In the genomic region with DNA sequence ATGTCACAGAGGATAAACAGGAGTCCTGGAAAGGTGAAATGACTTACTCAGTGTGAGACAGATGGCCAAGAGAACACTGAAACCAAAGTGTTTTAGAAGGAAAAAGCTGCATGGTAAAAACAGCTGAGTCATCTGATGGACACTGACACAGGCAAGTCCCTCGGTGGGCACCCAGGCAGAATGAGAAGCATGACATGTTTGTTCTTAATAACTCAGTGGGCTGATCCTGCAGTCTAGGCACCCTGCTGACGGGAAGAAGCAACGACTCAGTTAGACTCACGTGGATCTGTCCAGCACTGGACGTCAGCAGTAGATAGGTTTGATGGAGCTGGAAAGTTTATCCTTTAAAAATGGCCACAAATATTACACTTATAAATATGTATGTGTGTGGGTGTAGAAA, we compare ENCODE assay signal across 13 cellular contexts.
"Had no signal": no experiment of that assay in that cellular context is flagged by ENCODE, and none has a peak within 500 bp of the region (broad histone marks: within the 10 kb centered on the region; RNA-seq: fewer than 3 reads in every experiment).

No MANE protein-coding gene starts in this region.

- H3K27ac ChIP-seq: heart right ventricle, left ventricle myocardium inferior, pancreas, tibial artery, vagina had no signal

- H3K4me1 Mint-ChIP-seq: activated naive CD4-positive, alpha-beta T cell treated with anti-CD3 and anti-CD28 coated beads, Interleukin-2, amount 50 U/mL, for 24 hours; nephron progenitor cell; stimulated activated effector memory CD8-positive, alpha-beta T cell treated with anti-CD3 and anti-CD28 coated beads, Interleukin-12 subunit alpha, Interleukin-12 subunit beta, amount 100 ng/mL, for 72 hours had no signal

- H3K27me3 Mint-ChIP-seq: activated naive CD4-positive, alpha-beta T cell treated with anti-CD3 and anti-CD28 coated beads, Interleukin-2, amount 50 U/mL, for 24 hours had no signal

- H3K36me3 Mint-ChIP-seq: activated naive CD4-positive, alpha-beta T cell treated with anti-CD3 and anti-CD28 coated beads, Interleukin-2, amount 50 U/mL, for 24 hours; stimulated activated effector memory CD8-positive, alpha-beta T cell treated with anti-CD3 and anti-CD28 coated beads, Interleukin-12 subunit alpha, Interleukin-12 subunit beta, amount 100 ng/mL, for 72 hours had no signal

- H3K4me3 Mint-ChIP-seq: activated naive CD4-positive, alpha-beta T cell treated with anti-CD3 and anti-CD28 coated beads, Interleukin-2, amount 50 U/mL, for 24 hours; nephron progenitor cell; stimulated activated effector memory CD8-positive, alpha-beta T cell treated with anti-CD3 and anti-CD28 coated beads, Interleukin-12 subunit alpha, Interleukin-12 subunit beta, amount 100 ng/mL, for 72 hours had no signal

- H3K27me3 ChIP-seq: pancreas, tibial artery, vagina had no signal

- H3K4me3 ChIP-seq: heart right ventricle, left ventricle myocardium inferior, pancreas, smooth muscle cell, tibial artery, vagina had no signal

- ATAC-seq: activated CD4-positive, CD25-positive, alpha-beta regulatory T cell treated with anti-CD3 and anti-CD28 coated beads, Interleukin-2, amount 50 U/mL, for 24 hours; heart right ventricle; stimulated activated effector memory CD8-positive, alpha-beta T cell treated with anti-CD3 and anti-CD28 coated beads, Interleukin-12 subunit alpha, Interleukin-12 subunit beta, amount 100 ng/mL, for 72 hours had no signal

- DNase-seq: heart right ventricle, kidney, left ventricle myocardium inferior, mesenchymal stem cell, nephron progenitor cell, tibial artery had no signal

- H3K27ac Mint-ChIP-seq: activated naive CD4-positive, alpha-beta T cell treated with anti-CD3 and anti-CD28 coated beads, Interleukin-2, amount 50 U/mL, for 24 hours; activated T-helper 2 cell treated with anti-CD3 and anti-CD28 coated beads, Interferon-gamma antibody, Interleukin-2, Interleukin-4, amounts not matched to agents 10 μg/mL and 5 μg/mL and 100 μg/mL, durations not matched to agents 14 hours and 24 hours and 36 hours; nephron progenitor cell; stimulated activated effector memory CD8-positive, alpha-beta T cell treated with anti-CD3 and anti-CD28 coated beads, Interleukin-12 subunit alpha, Interleukin-12 subunit beta, amount 100 ng/mL, for 72 hours had no signal

- H3K4me1 ChIP-seq: heart right ventricle, left ventricle myocardium inferior, pancreas, tibial artery, vagina had no signal

- H3K36me3 ChIP-seq: heart right ventricle, left ventricle myocardium inferior, pancreas, tibial artery, vagina had no signal

- H3K9me3 ChIP-seq: pancreas, tibial artery, vagina had no signal
